10 cellular contexts compared by ENCODE assay signal in genomic region chr15:23564798-23565394, GRCh38. TPM values are rescaled to one million over a fixed set of nuclear protein-coding genes. Genes with fewer than 3 reads are reported as not detected.
DNase-seq lines count a peak whose midpoint lies in the region; ATAC-seq and TF ChIP-seq lines count a peak whose summit lies in the region.
"Had no signal": no experiment of that assay in that cellular context is flagged by ENCODE, and none has a peak within 500 bp of the region (broad histone marks: within the 10 kb centered on the region; RNA-seq: fewer than 3 reads in every experiment).

No MANE protein-coding gene starts in this region.

- DNase-seq in activated naive CD4-positive, alpha-beta T cell treated with anti-CD3 and anti-CD28 coated beads for 36 hours: no peak
- DNase-seq in activated naive CD4-positive, alpha-beta T cell treated with anti-CD3 and anti-CD28 coated beads, Interleukin-2, amount 50 U/mL, for 16 hours: no peak
- DNase-seq in OCI-LY7 (ENCODE audit: low spot score): no peak
- DNase-seq in esophagus muscularis mucosa (ENCODE audit: extremely low spot score): no peak
- no peak for DNase-seq in testis
- DNase-seq in KG1 (lab: John Stamatoyannopoulos, UW): no peak
- DNase-seq: DMS79 had no signal

- peaks cover 6% of the 10 kb centered on the region for H3K4me1 Mint-ChIP-seq in activated naive CD4-positive, alpha-beta T cell treated with anti-CD3 and anti-CD28 coated beads for 36 hours (ENCODE audit: low read depth)

- H3K27ac Mint-ChIP-seq in activated naive CD4-positive, alpha-beta T cell treated with anti-CD3 and anti-CD28 coated beads for 36 hours: peak overlapping the region; percentile 92

- H3K36me3 Mint-ChIP-seq in activated naive CD4-positive, alpha-beta T cell treated with anti-CD3 and anti-CD28 coated beads for 36 hours (ENCODE audit: low read depth): peaks cover 3% of the 10 kb centered on the region

- peak overlapping the region; percentile 79 for H3K4me3 Mint-ChIP-seq in activated naive CD4-positive, alpha-beta T cell treated with anti-CD3 and anti-CD28 coated beads for 36 hours

- no peaks in the 10 kb centered on the region for H3K9me2 ChIP-seq in OCI-LY7 (ENCODE audit: insufficient read depth, low read length)

- peaks cover 2% of the 10 kb centered on the region for H3K9me3 Mint-ChIP-seq in activated naive CD4-positive, alpha-beta T cell treated with anti-CD3 and anti-CD28 coated beads for 36 hours

- H3K27ac ChIP-seq in OCI-LY7 (ENCODE audit: low read depth, low read length, poor library complexity, severe bottlenecking) (no peak overlapping the region), esophagus muscularis mucosa (replicated peaks in 1 of 4) (peak overlapping the region in 1 of 4 donors; percentile 10), testis (peak overlapping the region in 1 of 2 donors; percentile 11)

- POLR2A ChIA-PET in OCI-LY7 (lab: Charles Lee): interaction anchor here (1.3 kb wide), 1 partner anchor 23 kb away, joined by 4 read pairs; no protein-coding TSS in a partner anchor

- WGBS in esophagus muscularis mucosa: 69% methylated on average over 15 of the region's 15 CpGs
- WGBS in testis, 2 donors: 49 to 75% methylated on average over 15 of the region's 15 CpGs

- ATAC-seq in GM19452 (IDR thresholded peaks at IDR 0.05; ENCODE audit: unreplicated experiment) (no peak), HG03135 (IDR thresholded peaks at IDR 0.05; ENCODE audit: unreplicated experiment) (no peak)

- CTCF ChIA-PET in activated naive CD4-positive, alpha-beta T cell treated with anti-CD3 and anti-CD28 coated beads for 36 hours (lab: Charles Lee): no interaction called here
- CTCF ChIA-PET in OCI-LY7 (lab: Charles Lee; ENCODE audit: unreplicated experiment): no interaction called here

- no peak overlapping the region for H3K4me2 ChIP-seq in OCI-LY7 (ENCODE audit: low read length)

- H3K79me2 ChIP-seq in OCI-LY7 (ENCODE audit: insufficient read depth, low read depth, low read length): no peaks in the 10 kb centered on the region

- H3K36me3 ChIP-seq in OCI-LY7 (ENCODE audit: insufficient read depth, low read length) (no peaks in the 10 kb centered on the region), esophagus muscularis mucosa (no peaks in the 10 kb centered on the region), testis (ENCODE audit: low read depth, missing control alignments) (no peaks in the 10 kb centered on the region)

- TF ChIP-seq EP300 in esophagus muscularis mucosa (IDR thresholded peaks at IDR 0.05): no peak

- H4K20me1 ChIP-seq in OCI-LY7 (ENCODE audit: insufficient read depth, low read length): no peaks in the 10 kb centered on the region

- intact Hi-C loops in activated naive CD4-positive, alpha-beta T cell treated with anti-CD3 and anti-CD28 coated beads for 36 hours (cut with micrococcal nuclease): loop anchor here (5.0 kb wide), 2 partner anchors 58 to 528 kb away; partner anchors contain the start of gene TUBGCP5
- intact Hi-C loops in OCI-LY7 (cut with micrococcal nuclease; ENCODE audit: unreplicated experiment): no loop called here
- intact Hi-C loops in esophagus muscularis mucosa (cut with DNase I): no loop called here
- intact Hi-C loops in testis (cut with DNase I; ENCODE audit: low total_unique reads): no loop called here

- TF ChIP-seq POLR2A in esophagus muscularis mucosa (IDR thresholded peaks at IDR 0.05; ENCODE audit: low read depth) (no peak), testis (IDR thresholded peaks at IDR 0.05) (no peak)

- 0 out of 2 replicates have a peak overlapping the region, but pooled peaks have one; percentile 9 for H2AFZ ChIP-seq in OCI-LY7 (ENCODE audit: low read length)

- TF ChIP-seq CTCF in OCI-LY7 (conservative IDR thresholded peaks at IDR 0.05; ENCODE audit: low read length): no peak
- TF ChIP-seq CTCF in esophagus muscularis mucosa (IDR thresholded peaks at IDR 0.05): no peak
- TF ChIP-seq CTCF in testis (IDR thresholded peaks at IDR 0.05): no peak

- H3K27me3 ChIP-seq in esophagus muscularis mucosa (peaks cover 0 to 19% (median 0%) of the 10 kb centered on the region in 4 donors), testis (no peaks in the 10 kb centered on the region)

- H3K4me3 ChIP-seq in OCI-LY7 (ENCODE audit: low read depth, low read length, poor library complexity, severe bottlenecking) (no peak overlapping the region), esophagus muscularis mucosa (peak overlapping the region in 3 of 4 donors; percentile 43 to 51 (median 46)), testis (peak overlapping the region; percentile 62 to 63)

- H3K27me3 Mint-ChIP-seq in activated naive CD4-positive, alpha-beta T cell treated with anti-CD3 and anti-CD28 coated beads for 36 hours (ENCODE audit: low read depth): peaks cover 13% of the 10 kb centered on the region

- BruUV-seq in OCI-LY7 (replicated peaks; lab: Mats Ljungman, UMichigan): no TSS peak

- H3K9me3 ChIP-seq in OCI-LY7 (ENCODE audit: low read length): no peaks in the 10 kb centered on the region
- H3K9me3 ChIP-seq in esophagus muscularis mucosa: peaks cover 0 to 7% (median 1%) of the 10 kb centered on the region in 4 donors
- no peaks in the 10 kb centered on the region for H3K9me3 ChIP-seq in testis

- no peaks in the 10 kb centered on the region for H3K4me1 ChIP-seq in OCI-LY7 (ENCODE audit: insufficient read depth, low read length, poor library complexity, severe bottlenecking)
- no peaks in the 10 kb centered on the region for H3K4me1 ChIP-seq in esophagus muscularis mucosa
- H3K4me1 ChIP-seq in testis: no peaks in the 10 kb centered on the region

RNA-seq across cellular contexts. Expression of gene MKRN3, which starts 0.6 kb away (rescaled TPM):
- total RNA-seq in activated naive CD4-positive, alpha-beta T cell treated with anti-CD3 and anti-CD28 coated beads for 36 hours: 1 to 10 TPM; 2.5 to 3.2 TPM
- total RNA-seq in OCI-LY7 (2014; rRNA removed; shearing (Covaris generic)): not detected in 2 replicates
- total RNA-seq in OCI-LY7 (2022) (not detected in 2 replicates), esophagus muscularis mucosa (under 1 TPM in 3 of 4 donors, not detected in 1; 0.42 to 0.65 (median 0.46) TPM), testis (1 to 10 TPM; 6.4 to 7.8 TPM)
- polyA plus RNA-seq in testis (ENCODE audit: insufficient read depth, low read depth, low replicate concordance): 4.5 TPM
- total RNA-seq: MCF 10A had no signal
